ENCODE assay signal across 8 cellular contexts in genomic region chr5:59187772-59188347, GRCh38.
A peak's percentile ranks its signal among the peaks of the same experiment; 100 is the strongest.
DNase-seq lines count a peak whose midpoint lies in the region; ATAC-seq and TF ChIP-seq lines count a peak whose summit lies in the region.
"Had no signal": no experiment of that assay in that cellular context is flagged by ENCODE, and none has a peak within 500 bp of the region (broad histone marks: within the 10 kb centered on the region; RNA-seq: fewer than 3 reads in every experiment).

No MANE protein-coding gene starts in this region.

- TF ChIP-seq CTCF in colonic mucosa (IDR thresholded peaks at IDR 0.05), result no peak

- WGBS in HUES64, result 48% methylated on average over 4 of the region's 4 CpGs

- H3K36me3 ChIP-seq in HUES64 (ENCODE audit: insufficient read depth, low read length) (no peaks in the 10 kb centered on the region), endocrine pancreas (ENCODE audit: control insufficient read depth, insufficient read depth, low read length) (no peaks in the 10 kb centered on the region), colonic mucosa (no peaks in the 10 kb centered on the region)

- H3K27ac ChIP-seq in HUES64 (ENCODE audit: low read depth, low read length) (0 out of 2 replicates have a peak overlapping the region, but pooled peaks have one; percentile 6), colonic mucosa (no peak overlapping the region)

- DNase-seq in pons (ENCODE audit: low spot score), result peak; percentile 16
- no peak for DNase-seq in DMS53 (lab: John Stamatoyannopoulos, UW)
- DNase-seq in central memory CD4-positive, alpha-beta T cell, result no peak
- no peak for DNase-seq in colonic mucosa
- DNase-seq: GOT3 had no signal

- no peaks in the 10 kb centered on the region for H3K9me3 ChIP-seq in HUES64 (ENCODE audit: insufficient read depth, low read depth, low read length)
- H3K9me3 ChIP-seq in endocrine pancreas (ENCODE audit: control insufficient read depth, low read length), result no peaks in the 10 kb centered on the region
- no peaks in the 10 kb centered on the region for H3K9me3 ChIP-seq in colonic mucosa

- intact Hi-C loops in colonic mucosa (cut with DNase I), result loop anchor here (5.0 to 10.0 kb wide), 4 partner anchors 179 to 607 kb away; no protein-coding TSS in a partner anchor

- peak; percentile 55 for ATAC-seq in GM18519 (IDR thresholded peaks at IDR 0.05; ENCODE audit: low FRiP score, unreplicated experiment)

- no peak overlapping the region for H3K9ac ChIP-seq in HUES64 (ENCODE audit: low read depth, low read length)
- H3K9ac ChIP-seq in endocrine pancreas (ENCODE audit: control insufficient read depth, insufficient read depth, low read length), result no peak overlapping the region
- H3K9ac ChIP-seq in colonic mucosa (ENCODE audit: low read depth in 2 of 2, low read length in 2 of 2), result no peak overlapping the region

- no peak overlapping the region for H3K4me3 ChIP-seq in HUES64 (ENCODE audit: low read length)
- H3K4me3 ChIP-seq in endocrine pancreas (ENCODE audit: control insufficient read depth, insufficient read depth, low read length), result peak overlapping the region; percentile 82
- no peak overlapping the region for H3K4me3 ChIP-seq in colonic mucosa

- peaks cover 19% of the 10 kb centered on the region for H3K4me1 ChIP-seq in HUES64 (ENCODE audit: insufficient read depth, low read length)
- peaks cover 20% of the 10 kb centered on the region for H3K4me1 ChIP-seq in endocrine pancreas (ENCODE audit: control insufficient read depth, insufficient read depth, low read length)
- H3K4me1 ChIP-seq in colonic mucosa, result no peaks in the 10 kb centered on the region

- H3K27me3 ChIP-seq in HUES64 (ENCODE audit: insufficient read depth, low read length) (no peaks in the 10 kb centered on the region), endocrine pancreas (ENCODE audit: control insufficient read depth, insufficient read depth, low read length) (no peaks in the 10 kb centered on the region), colonic mucosa (no peaks in the 10 kb centered on the region)
